2 cellular contexts compared by ENCODE assay signal in genomic region chr16:29765167-29766032, GRCh38.
TF ChIP-seq lines count a peak whose summit lies in the region.

No MANE protein-coding gene starts in this region.

TF ChIP-seq in HEK293T, 16 proteins besides CTCF, POLR2A, EP300 and RAD21:
- no peak for TF ChIP-seq ARNT (IDR thresholded peaks at IDR 0.05)
- no peak for TF ChIP-seq L3MBTL2 (conservative IDR thresholded peaks at IDR 0.05)
- TF ChIP-seq HDGF (IDR thresholded peaks at IDR 0.05; ENCODE audit: borderline replicate concordance): no peak
- no peak for TF ChIP-seq SP1 (IDR thresholded peaks at IDR 0.05)
- TF ChIP-seq CTBP1 (IDR thresholded peaks at IDR 0.05; ENCODE audit: borderline replicate concordance): 0 out of 2 replicates have a peak, but pooled peaks have one; percentile 5
- no peak for TF ChIP-seq SUZ12 (IDR thresholded peaks at IDR 0.05)
- TF ChIP-seq TARDBP (IDR thresholded peaks at IDR 0.05): no peak
- no peak for TF ChIP-seq ELF4 (IDR thresholded peaks at IDR 0.05)
- no peak for TF ChIP-seq LEF1 (IDR thresholded peaks at IDR 0.05; ENCODE audit: borderline replicate concordance)
- TF ChIP-seq ZNF384 (IDR thresholded peaks at IDR 0.05): peak; percentile 33
- no peak for TF ChIP-seq FOXK2 (IDR thresholded peaks at IDR 0.05)
- TF ChIP-seq BHLHE40 (IDR thresholded peaks at IDR 0.05; ENCODE audit: borderline replicate concordance): no peak
- TF ChIP-seq FOXA1 (IDR thresholded peaks at IDR 0.05): no peak
- no peak for TF ChIP-seq FOXM1 (IDR thresholded peaks at IDR 0.05; ENCODE audit: borderline replicate concordance)
- TF ChIP-seq NFRKB (IDR thresholded peaks at IDR 0.05): no peak
- peak; percentile 90 for TF ChIP-seq PKNOX1 (IDR thresholded peaks at IDR 0.05)

TF ChIP-seq in K562, 482 proteins besides CTCF, POLR2A, EP300 and RAD21 (continues in another document):
- TF ChIP-seq HNRNPK (IDR thresholded peaks at IDR 0.05; ENCODE audit: low read depth, low read length, poor library complexity, severe bottlenecking): no peak
- TF ChIP-seq ZNF217 (CRISPR knock-in tag; IDR thresholded peaks at IDR 0.05): no peak
- no peak for TF ChIP-seq BCL6 (CRISPR knock-in tag; IDR thresholded peaks at IDR 0.05)
- TF ChIP-seq, protein P1, sequence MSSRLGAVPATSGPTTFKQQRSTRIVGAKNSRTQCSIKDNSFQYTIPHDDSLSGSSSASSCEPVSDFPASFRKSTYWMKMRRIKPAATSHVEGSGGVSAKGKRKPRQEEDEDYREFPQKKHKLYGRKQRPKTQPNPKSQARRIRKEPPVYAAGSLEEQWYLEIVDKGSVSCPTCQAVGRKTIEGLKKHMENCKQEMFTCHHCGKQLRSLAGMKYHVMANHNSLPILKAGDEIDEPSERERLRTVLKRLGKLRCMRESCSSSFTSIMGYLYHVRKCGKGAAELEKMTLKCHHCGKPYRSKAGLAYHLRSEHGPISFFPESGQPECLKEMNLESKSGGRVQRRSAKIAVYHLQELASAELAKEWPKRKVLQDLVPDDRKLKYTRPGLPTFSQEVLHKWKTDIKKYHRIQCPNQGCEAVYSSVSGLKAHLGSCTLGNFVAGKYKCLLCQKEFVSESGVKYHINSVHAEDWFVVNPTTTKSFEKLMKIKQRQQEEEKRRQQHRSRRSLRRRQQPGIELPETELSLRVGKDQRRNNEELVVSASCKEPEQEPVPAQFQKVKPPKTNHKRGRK (tag; IDR thresholded peaks at IDR 0.05): 0 out of 2 replicates have a peak, but pooled peaks have one; percentile 12
- no peak for TF ChIP-seq RFX5 (IDR thresholded peaks at IDR 0.05; ENCODE audit: low read depth, low read length)
- no peak for TF ChIP-seq ARHGAP35 (IDR thresholded peaks at IDR 0.05; ENCODE audit: partially characterized antibody)
- no peak for TF ChIP-seq TFAP4 (CRISPR knock-in tag; IDR thresholded peaks at IDR 0.05; ENCODE audit: borderline replicate concordance)
- TF ChIP-seq SFPQ (IDR thresholded peaks at IDR 0.05; ENCODE audit: low read depth, low read length): no peak
- TF ChIP-seq, protein P2, sequence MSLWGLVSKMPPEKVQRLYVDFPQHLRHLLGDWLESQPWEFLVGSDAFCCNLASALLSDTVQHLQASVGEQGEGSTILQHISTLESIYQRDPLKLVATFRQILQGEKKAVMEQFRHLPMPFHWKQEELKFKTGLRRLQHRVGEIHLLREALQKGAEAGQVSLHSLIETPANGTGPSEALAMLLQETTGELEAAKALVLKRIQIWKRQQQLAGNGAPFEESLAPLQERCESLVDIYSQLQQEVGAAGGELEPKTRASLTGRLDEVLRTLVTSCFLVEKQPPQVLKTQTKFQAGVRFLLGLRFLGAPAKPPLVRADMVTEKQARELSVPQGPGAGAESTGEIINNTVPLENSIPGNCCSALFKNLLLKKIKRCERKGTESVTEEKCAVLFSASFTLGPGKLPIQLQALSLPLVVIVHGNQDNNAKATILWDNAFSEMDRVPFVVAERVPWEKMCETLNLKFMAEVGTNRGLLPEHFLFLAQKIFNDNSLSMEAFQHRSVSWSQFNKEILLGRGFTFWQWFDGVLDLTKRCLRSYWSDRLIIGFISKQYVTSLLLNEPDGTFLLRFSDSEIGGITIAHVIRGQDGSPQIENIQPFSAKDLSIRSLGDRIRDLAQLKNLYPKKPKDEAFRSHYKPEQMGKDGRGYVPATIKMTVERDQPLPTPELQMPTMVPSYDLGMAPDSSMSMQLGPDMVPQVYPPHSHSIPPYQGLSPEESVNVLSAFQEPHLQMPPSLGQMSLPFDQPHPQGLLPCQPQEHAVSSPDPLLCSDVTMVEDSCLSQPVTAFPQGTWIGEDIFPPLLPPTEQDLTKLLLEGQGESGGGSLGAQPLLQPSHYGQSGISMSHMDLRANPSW (CRISPR knock-in tag; IDR thresholded peaks at IDR 0.05): no peak
- TF ChIP-seq ZBTB8A (IDR thresholded peaks at IDR 0.05; ENCODE audit: partially characterized antibody): no peak
- TF ChIP-seq CBFA2T3 (IDR thresholded peaks at IDR 0.05): 0 out of 2 replicates have a peak, but pooled peaks have one; percentile 2
- TF ChIP-seq ZNF165 (CRISPR knock-in tag; IDR thresholded peaks at IDR 0.05; ENCODE audit: borderline replicate concordance): no peak
- no peak for TF ChIP-seq TCFL5 (CRISPR knock-in tag; conservative IDR thresholded peaks at IDR 0.05)
- peak; percentile 77; the same call in 1 of the 2 replicates for TF ChIP-seq CTBP1 (IDR thresholded peaks at IDR 0.05; ENCODE audit: borderline replicate concordance)
- no peak for TF ChIP-seq ZBED1 (IDR thresholded peaks at IDR 0.05)
- no peak for TF ChIP-seq DLX4 (CRISPR knock-in tag; IDR thresholded peaks at IDR 0.05)
- TF ChIP-seq, protein P3, sequence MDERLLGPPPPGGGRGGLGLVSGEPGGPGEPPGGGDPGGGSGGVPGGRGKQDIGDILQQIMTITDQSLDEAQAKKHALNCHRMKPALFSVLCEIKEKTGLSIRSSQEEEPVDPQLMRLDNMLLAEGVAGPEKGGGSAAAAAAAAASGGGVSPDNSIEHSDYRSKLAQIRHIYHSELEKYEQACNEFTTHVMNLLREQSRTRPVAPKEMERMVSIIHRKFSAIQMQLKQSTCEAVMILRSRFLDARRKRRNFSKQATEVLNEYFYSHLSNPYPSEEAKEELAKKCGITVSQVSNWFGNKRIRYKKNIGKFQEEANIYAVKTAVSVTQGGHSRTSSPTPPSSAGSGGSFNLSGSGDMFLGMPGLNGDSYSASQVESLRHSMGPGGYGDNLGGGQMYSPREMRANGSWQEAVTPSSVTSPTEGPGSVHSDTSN (CRISPR knock-in tag; IDR thresholded peaks at IDR 0.05; ENCODE audit: low read depth): no peak
- TF ChIP-seq, protein P3 (tag; conservative IDR thresholded peaks at IDR 0.05; ENCODE audit: low read depth): peak; percentile 84
- TF ChIP-seq GTF2E2 (tag; IDR thresholded peaks at IDR 0.05): no peak
- TF ChIP-seq TRIM28 (IDR thresholded peaks at IDR 0.05): no peak
- no peak for TF ChIP-seq ZNF830 (CRISPR knock-in tag; IDR thresholded peaks at IDR 0.05)
- no peak for TF ChIP-seq KAT2B (IDR thresholded peaks at IDR 0.05; ENCODE audit: low read depth, low read length)
- TF ChIP-seq MIER1 (IDR thresholded peaks at IDR 0.05; ENCODE audit: low read depth): no peak
- TF ChIP-seq, protein P4, sequence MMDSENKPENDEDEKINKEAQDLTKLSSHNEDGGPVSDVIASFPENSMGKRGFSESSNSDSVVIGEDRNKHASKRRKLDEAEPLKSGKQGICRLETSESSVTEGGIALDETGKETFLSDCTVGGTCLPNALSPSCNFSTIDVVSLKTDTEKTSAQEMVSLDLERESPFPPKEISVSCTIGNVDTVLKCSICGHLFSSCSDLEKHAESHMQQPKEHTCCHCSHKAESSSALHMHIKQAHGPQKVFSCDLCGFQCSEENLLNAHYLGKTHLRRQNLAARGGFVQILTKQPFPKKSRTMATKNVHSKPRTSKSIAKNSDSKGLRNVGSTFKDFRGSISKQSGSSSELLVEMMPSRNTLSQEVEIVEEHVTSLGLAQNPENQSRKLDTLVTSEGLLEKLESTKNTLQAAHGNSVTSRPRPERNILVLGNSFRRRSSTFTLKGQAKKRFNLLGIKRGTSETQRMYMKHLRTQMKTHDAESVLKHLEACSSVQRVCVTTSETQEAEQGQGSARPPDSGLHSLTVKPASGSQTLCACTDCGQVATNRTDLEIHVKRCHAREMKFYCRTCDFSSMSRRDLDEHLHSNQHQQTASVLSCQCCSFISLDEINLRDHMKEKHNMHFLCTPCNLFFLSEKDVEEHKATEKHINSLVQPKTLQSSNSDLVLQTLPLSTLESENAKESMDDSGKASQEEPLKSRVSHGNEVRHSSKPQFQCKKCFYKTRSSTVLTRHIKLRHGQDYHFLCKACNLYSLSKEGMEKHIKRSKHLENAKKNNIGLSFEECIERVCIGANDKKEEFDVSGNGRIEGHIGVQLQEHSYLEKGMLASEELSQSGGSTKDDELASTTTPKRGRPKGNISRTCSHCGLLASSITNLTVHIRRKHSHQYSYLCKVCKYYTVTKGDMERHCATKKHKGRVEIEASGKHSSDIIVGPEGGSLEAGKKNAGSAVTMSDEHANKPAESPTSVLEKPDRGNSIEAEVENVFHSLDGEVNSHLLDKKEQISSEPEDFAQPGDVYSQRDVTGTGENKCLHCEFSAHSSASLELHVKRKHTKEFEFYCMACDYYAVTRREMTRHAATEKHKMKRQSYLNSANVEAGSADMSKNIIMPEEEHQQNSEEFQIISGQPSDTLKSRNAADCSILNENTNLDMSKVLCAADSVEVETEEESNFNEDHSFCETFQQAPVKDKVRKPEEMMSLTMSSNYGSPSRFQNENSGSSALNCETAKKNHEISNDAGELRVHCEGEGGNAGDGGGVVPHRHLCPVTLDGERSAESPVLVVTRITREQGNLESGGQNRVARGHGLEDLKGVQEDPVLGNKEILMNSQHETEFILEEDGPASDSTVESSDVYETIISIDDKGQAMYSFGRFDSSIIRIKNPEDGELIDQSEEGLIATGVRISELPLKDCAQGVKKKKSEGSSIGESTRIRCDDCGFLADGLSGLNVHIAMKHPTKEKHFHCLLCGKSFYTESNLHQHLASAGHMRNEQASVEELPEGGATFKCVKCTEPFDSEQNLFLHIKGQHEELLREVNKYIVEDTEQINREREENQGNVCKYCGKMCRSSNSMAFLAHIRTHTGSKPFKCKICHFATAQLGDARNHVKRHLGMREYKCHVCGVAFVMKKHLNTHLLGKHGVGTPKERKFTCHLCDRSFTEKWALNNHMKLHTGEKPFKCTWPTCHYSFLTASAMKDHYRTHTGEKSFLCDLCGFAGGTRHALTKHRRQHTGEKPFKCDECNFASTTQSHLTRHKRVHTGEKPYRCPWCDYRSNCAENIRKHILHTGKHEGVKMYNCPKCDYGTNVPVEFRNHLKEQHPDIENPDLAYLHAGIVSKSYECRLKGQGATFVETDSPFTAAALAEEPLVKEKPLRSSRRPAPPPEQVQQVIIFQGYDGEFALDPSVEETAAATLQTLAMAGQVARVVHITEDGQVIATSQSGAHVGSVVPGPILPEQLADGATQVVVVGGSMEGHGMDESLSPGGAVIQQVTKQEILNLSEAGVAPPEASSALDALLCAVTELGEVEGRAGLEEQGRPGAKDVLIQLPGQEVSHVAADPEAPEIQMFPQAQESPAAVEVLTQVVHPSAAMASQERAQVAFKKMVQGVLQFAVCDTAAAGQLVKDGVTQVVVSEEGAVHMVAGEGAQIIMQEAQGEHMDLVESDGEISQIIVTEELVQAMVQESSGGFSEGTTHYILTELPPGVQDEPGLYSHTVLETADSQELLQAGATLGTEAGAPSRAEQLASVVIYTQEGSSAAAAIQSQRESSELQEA (IDR thresholded peaks at IDR 0.05; ENCODE audit: low read depth): no peak
- no peak for TF ChIP-seq ZNF695 (CRISPR knock-in tag; IDR thresholded peaks at IDR 0.05)
- TF ChIP-seq ZNF3 (CRISPR knock-in tag; IDR thresholded peaks at IDR 0.05): no peak
- no peak for TF ChIP-seq ZNF408 (CRISPR knock-in tag; IDR thresholded peaks at IDR 0.05; ENCODE audit: low read depth)
- TF ChIP-seq BRF1 (IDR thresholded peaks at IDR 0.05; ENCODE audit: borderline replicate concordance, extremely low read depth, insufficient read length): no peak
- TF ChIP-seq NCOA6 (IDR thresholded peaks at IDR 0.05): no peak
- TF ChIP-seq STAT5A (IDR thresholded peaks at IDR 0.05; ENCODE audit: borderline replicate concordance, low read length): no peak
- no peak for TF ChIP-seq BRD9 (IDR thresholded peaks at IDR 0.05; ENCODE audit: low read depth, partially characterized antibody)
- TF ChIP-seq HMG20B (CRISPR knock-in tag; IDR thresholded peaks at IDR 0.05): no peak
- TF ChIP-seq E2F8 (IDR thresholded peaks at IDR 0.05; ENCODE audit: low read depth, partially characterized antibody): no peak
- TF ChIP-seq BMI1 (IDR thresholded peaks at IDR 0.05; ENCODE audit: low read length): no peak
- TF ChIP-seq ZC3H4 (CRISPR knock-in tag; IDR thresholded peaks at IDR 0.05; ENCODE audit: borderline replicate concordance): no peak
